24 cellular contexts compared by ENCODE assay signal in genomic region chr20:32012159-32012682, GRCh38. TPM values are rescaled to one million over a fixed set of nuclear protein-coding genes. Genes with fewer than 3 reads are reported as not detected.
"Had no signal": no experiment of that assay in that cellular context is flagged by ENCODE, and none has a peak within 500 bp of the region (broad histone marks: within the 10 kb centered on the region; RNA-seq: fewer than 3 reads in every experiment).

No MANE protein-coding gene starts in this region.

- DNase-seq: activated CD4-positive, alpha-beta T cell treated with anti-CD3 and anti-CD28 coated beads, Interleukin-2, amount 10 ng/mL, durations not matched to agents 7 days and 5 days; activated CD4-positive, CD25-positive, alpha-beta regulatory T cell; activated CD8-positive, alpha-beta memory T cell treated with anti-CD3 and anti-CD28 coated beads, Interleukin-2, amount 50 U/mL, for 4 hours; activated effector memory CD4-positive, alpha-beta T cell treated with Interleukin-2 at 50 U/mL for 16 hours; activated naive CD4-positive, alpha-beta T cell treated with anti-CD3 and anti-CD28 coated beads, Interleukin-2, amount 10 ng/mL, durations not matched to agents 7 days and 5 days; activated naive CD8-positive, alpha-beta T cell treated with anti-CD3 and anti-CD28 coated beads, Interleukin-2, amount 50 U/mL, for 24 hours; activated T-cell treated with anti-CD3 and anti-CD28 coated beads, Interleukin-2, amount 50 U/mL, for 48 hours; anterior cingulate cortex; brain microvascular endothelial cell; erythroblast; gastrocnemius medialis; head of caudate nucleus; immature natural killer cell; kidney glomerular epithelial cell; naive thymus-derived CD8-positive, alpha-beta T cell; retina; T-cell had no signal

- H3K36me3 ChIP-seq: brain microvascular endothelial cell, gastrocnemius medialis, neutrophil had no signal

- H3K9me3 Mint-ChIP-seq: activated CD4-positive, alpha-beta T cell treated with anti-CD3 and anti-CD28 coated beads, Interleukin-2, amount 10 ng/mL, durations not matched to agents 7 days and 5 days; activated naive CD4-positive, alpha-beta T cell treated with anti-CD3 and anti-CD28 coated beads, Interleukin-2, amount 10 ng/mL, durations not matched to agents 7 days and 5 days; activated naive CD8-positive, alpha-beta T cell treated with anti-CD3 and anti-CD28 coated beads, Interleukin-2, amount 50 U/mL, for 24 hours; central memory CD8-positive, alpha-beta T cell; immature natural killer cell; naive thymus-derived CD8-positive, alpha-beta T cell; stimulated activated naive CD8-positive, alpha-beta T cell treated with anti-CD3 and anti-CD28 coated beads, Interleukin-15, Interleukin-2, amounts not matched to agents 100 ng/mL and 50 ng/mL, for 24 hours; T-cell had no signal

- H3K27ac Mint-ChIP-seq: activated CD4-positive, alpha-beta T cell treated with anti-CD3 and anti-CD28 coated beads, Interleukin-2, amount 10 ng/mL, durations not matched to agents 7 days and 5 days; activated naive CD4-positive, alpha-beta T cell treated with anti-CD3 and anti-CD28 coated beads, Interleukin-2, amount 10 ng/mL, durations not matched to agents 7 days and 5 days; activated naive CD8-positive, alpha-beta T cell treated with anti-CD3 and anti-CD28 coated beads, Interleukin-2, amount 50 U/mL, for 24 hours; immature natural killer cell; naive thymus-derived CD8-positive, alpha-beta T cell; stimulated activated naive CD8-positive, alpha-beta T cell treated with anti-CD3 and anti-CD28 coated beads, Interleukin-15, Interleukin-2, amounts not matched to agents 100 ng/mL and 50 ng/mL, for 24 hours; T-cell had no signal

- H3K4me1 Mint-ChIP-seq: activated naive CD8-positive, alpha-beta T cell treated with anti-CD3 and anti-CD28 coated beads, Interleukin-2, amount 50 U/mL, for 24 hours had no signal

- H3K4me3 Mint-ChIP-seq: activated CD4-positive, alpha-beta T cell treated with anti-CD3 and anti-CD28 coated beads, Interleukin-2, amount 10 ng/mL, durations not matched to agents 7 days and 5 days; activated naive CD4-positive, alpha-beta T cell treated with anti-CD3 and anti-CD28 coated beads, Interleukin-2, amount 10 ng/mL, durations not matched to agents 7 days and 5 days; activated naive CD8-positive, alpha-beta T cell treated with anti-CD3 and anti-CD28 coated beads, Interleukin-2, amount 50 U/mL, for 24 hours; central memory CD8-positive, alpha-beta T cell; immature natural killer cell; naive thymus-derived CD8-positive, alpha-beta T cell; stimulated activated naive CD8-positive, alpha-beta T cell treated with anti-CD3 and anti-CD28 coated beads, Interleukin-15, Interleukin-2, amounts not matched to agents 100 ng/mL and 50 ng/mL, for 24 hours; T-cell had no signal

- H3K36me3 Mint-ChIP-seq: activated naive CD4-positive, alpha-beta T cell treated with anti-CD3 and anti-CD28 coated beads, Interleukin-2, amount 10 ng/mL, durations not matched to agents 7 days and 5 days; immature natural killer cell; naive thymus-derived CD8-positive, alpha-beta T cell; T-cell had no signal

- H3K27ac ChIP-seq: brain microvascular endothelial cell, coronary artery, neutrophil had no signal

- H3K9me3 ChIP-seq: gastrocnemius medialis, neutrophil had no signal

- ATAC-seq: activated naive CD8-positive, alpha-beta T cell treated with anti-CD3 and anti-CD28 coated beads, Interleukin-2, amount 50 U/mL, for 24 hours; gastrocnemius medialis; naive thymus-derived CD8-positive, alpha-beta T cell; T-cell had no signal

- H3K4me1 ChIP-seq: gastrocnemius medialis had no signal

RNA-seq across cellular contexts. Expression of gene CCM2L, which starts 2.0 kb away (rescaled TPM):
- total RNA-seq: activated CD4-positive, alpha-beta T cell treated with anti-CD3 and anti-CD28 coated beads, Interleukin-2, amount 10 ng/mL, durations not matched to agents 7 days and 5 days; naive thymus-derived CD8-positive, alpha-beta T cell; T-cell had no signal
- polyA plus RNA-seq: immature natural killer cell; naive thymus-derived CD8-positive, alpha-beta T cell had no signal

RNA-seq across cellular contexts. Expression of gene HCK, which starts 39.8 kb away (rescaled TPM):
- total RNA-seq: activated CD4-positive, alpha-beta T cell treated with anti-CD3 and anti-CD28 coated beads, Interleukin-2, amount 10 ng/mL, durations not matched to agents 7 days and 5 days had no signal

RNA-seq across cellular contexts. Expression of gene XKR7, which starts 44.3 kb away (rescaled TPM):
- total RNA-seq: gastrocnemius medialis; mesenteric fat pad; naive thymus-derived CD8-positive, alpha-beta T cell; skeletal muscle tissue; T-cell had no signal
- polyA plus RNA-seq: immature natural killer cell; liver; naive thymus-derived CD8-positive, alpha-beta T cell had no signal
